ENCODE assay signal across 8 cellular contexts in the genomic region with DNA sequence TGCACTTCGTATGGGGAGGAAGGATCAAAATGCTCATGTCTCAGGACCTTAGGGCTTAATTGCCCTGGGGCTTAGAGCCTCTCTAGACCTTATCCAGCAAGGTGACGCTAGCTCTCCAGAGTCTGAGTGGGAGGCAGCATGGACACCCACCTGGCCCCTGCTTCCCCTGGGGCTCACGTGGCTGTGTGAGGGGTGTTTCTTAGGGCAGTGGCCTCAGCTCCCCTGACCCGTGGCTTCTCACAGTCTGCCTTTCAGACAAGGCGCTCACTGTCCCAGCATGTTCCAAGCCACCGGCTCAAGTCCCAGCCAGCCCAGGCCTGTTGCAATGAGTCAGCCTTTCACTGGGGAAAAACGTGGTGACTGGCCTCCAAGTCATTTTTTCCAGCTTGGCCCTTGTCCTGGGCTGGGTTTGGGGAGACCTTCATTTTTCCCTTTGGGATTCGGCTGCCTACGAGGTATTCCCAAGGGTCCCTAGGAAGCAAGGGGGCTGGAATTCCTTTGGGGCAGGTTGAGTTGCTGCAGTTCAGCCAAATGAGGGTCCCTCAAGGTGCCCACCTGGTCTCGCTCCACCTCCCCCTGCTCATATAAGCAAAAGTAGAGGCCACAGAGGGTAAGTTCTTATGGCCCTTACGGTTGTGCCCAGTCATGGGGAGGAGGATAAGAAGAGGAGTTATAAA. TPM values are rescaled to one million over a fixed set of nuclear protein-coding genes. Genes with fewer than 3 reads are reported as not detected.
DNase-seq lines count a peak whose midpoint lies in the region; ATAC-seq, FAIRE-seq and TF ChIP-seq lines count a peak whose summit lies in the region.

No MANE protein-coding gene starts in this region.

- H3K27me3 ChIP-seq in PC-9 (ENCODE audit: insufficient read depth, low read depth) (no peaks in the 10 kb centered on the region), esophagus squamous epithelium (no peaks in the 10 kb centered on the region), pancreas (no peaks in the 10 kb centered on the region)

- no TSS peak for BruUV-seq in PC-9 (replicated peaks; lab: Mats Ljungman, UMichigan)

- no peak overlapping the region for H3K4me3 ChIP-seq in PC-9
- no peak overlapping the region for H3K4me3 ChIP-seq in esophagus squamous epithelium
- no peak overlapping the region for H3K4me3 ChIP-seq in pancreas

- FAIRE-seq in pancreas (lab: Jason Lieb, UNC) (no peak), GM12892 (lab: Jason Lieb, UNC) (no peak)

- no peaks in the 10 kb centered on the region for H3K9me3 ChIP-seq in PC-9 (ENCODE audit: insufficient read depth, low read depth)
- H3K9me3 ChIP-seq in esophagus squamous epithelium = no peaks in the 10 kb centered on the region
- no peaks in the 10 kb centered on the region for H3K9me3 ChIP-seq in pancreas

- intact Hi-C loops in PC-9 (cut with micrococcal nuclease; ENCODE audit: unreplicated experiment) = loop anchor here (1.0 kb wide), 3 partner anchors 8 to 28 kb away; no protein-coding TSS in a partner anchor
- intact Hi-C loops in esophagus squamous epithelium (cut with DNase I) = no loop called here
- intact Hi-C loops in pancreas (cut with DNase I) = no loop called here

- H3K4me2 ChIP-seq in PC-9 = no peak overlapping the region

- CTCF ChIA-PET in PC-9 (lab: Charles Lee) = interaction anchor here (0.5 to 0.6 kb wide), 2 partner anchors 24 to 275 kb away, joined by 3 to 4 read pairs; no protein-coding TSS in a partner anchor

- no peak for TF ChIP-seq POLR2A in esophagus squamous epithelium (IDR thresholded peaks at IDR 0.05)
- no peak for TF ChIP-seq POLR2A in GM12892 (IDR thresholded peaks at IDR 0.05; ENCODE audit: low read depth, low read length)

- peaks cover 14% of the 10 kb centered on the region; the same call in 1 of the 2 replicates for H3K4me1 ChIP-seq in PC-9 (replicated peaks; ENCODE audit: insufficient read depth)
- H3K4me1 ChIP-seq in esophagus squamous epithelium = peaks cover 12 to 51% (median 23%) of the 10 kb centered on the region in 3 donors
- H3K4me1 ChIP-seq in pancreas = no peaks in the 10 kb centered on the region

- H3F3A ChIP-seq in PC-9 (ENCODE audit: insufficient read depth, low read depth) = no peaks in the 10 kb centered on the region

- H3K36me3 ChIP-seq in PC-9 (ENCODE audit: low read depth) (no peaks in the 10 kb centered on the region), esophagus squamous epithelium (no peaks in the 10 kb centered on the region), pancreas (no peaks in the 10 kb centered on the region)

- H3K9me2 ChIP-seq in PC-9 (ENCODE audit: insufficient read depth) = no peaks in the 10 kb centered on the region

- DNase-seq in NCI-H82 (lab: John Stamatoyannopoulos, UW) (peak; percentile 14), NCI-H82 treated with DMSO at 0.1 percent for 48 hours (lab: John Stamatoyannopoulos, UW; ENCODE audit: unreplicated experiment) (no peak), PC-9 (peak; percentile 55 to 81), esophagus squamous epithelium (lab: John Stamatoyannopoulos, UW) (no peak), pancreas (peak in 2 of 6 donors; percentile 57), GM12892 (ENCODE audit: insufficient read length) (no peak), HPDE6-E6E7 (ENCODE audit: extremely low spot score) (no peak)
- DNase-seq in stimulated activated CD4-positive, alpha-beta T cell treated with anti-CD3 and anti-CD28 coated beads, Interleukin-4, amount 100 ng/mL, for 24 hours = no peak

- H3K79me2 ChIP-seq in PC-9 (ENCODE audit: low read depth) = no peaks in the 10 kb centered on the region

- TF ChIP-seq CTCF in PC-9 (conservative IDR thresholded peaks at IDR 0.05) (no peak), esophagus squamous epithelium (IDR thresholded peaks at IDR 0.05) (no peak), pancreas (IDR thresholded peaks at IDR 0.05) (no peak)

- H3K27ac ChIP-seq in PC-9 = peak overlapping the region; percentile 37; the same call in 1 of the 2 replicates
- peak overlapping the region; percentile 78 to 91 (median 87) for H3K27ac ChIP-seq in esophagus squamous epithelium
- peak overlapping the region in 2 of 4 donors; percentile 37 to 51 for H3K27ac ChIP-seq in pancreas

- H4K20me1 ChIP-seq in PC-9 (ENCODE audit: insufficient read depth) = no peaks in the 10 kb centered on the region

- H2AFZ ChIP-seq in PC-9 = no peak overlapping the region

- 47 to 56% methylated on average over 6 to 11 of the region's 11 CpGs for WGBS in esophagus squamous epithelium, 2 donors
- 78 to 87% methylated on average over 11 of the region's 11 CpGs for WGBS in pancreas, 2 donors

- peak; percentile 53 to 86 (median 81) for ATAC-seq in pancreas

- POLR2A ChIA-PET in PC-9 (lab: Charles Lee; ENCODE audit: unreplicated experiment) = interaction anchor here (0.5 to 1.5 kb wide), 4 partner anchors 9 to 28 kb away, joined by 3 to 10 read pairs (median 4); no protein-coding TSS in a partner anchor

RNA-seq across cellular contexts. Expression of a gene that starts 15.7 kb away (rescaled TPM):
- total RNA-seq in PC-9 (2021) (45.5 and 51.2 TPM in 2 replicates), esophagus squamous epithelium (100 to 1,000 TPM; 124 to 194 (median 153) TPM), pancreas (10 to 100 TPM; 19.3 to 66.7 (median 38.1) TPM)
- polyA plus RNA-seq in pancreas = 10 to 100 TPM; 23.6 to 41.9 TPM
- 117 TPM for polyA plus RNA-seq in GM12892 (2012; ENCODE audit: missing spikeins)

Comparison
In these comparisons a context has a peak if more than half of its experiments do, and no peak if none do; other contexts are left out.
1. DNase-seq: peak in NCI-H82 (single experiment) and PC-9 (2 of 2); none in NCI-H82 treated with DMSO at 0.1 percent for 48 hours (single experiment), esophagus squamous epithelium (single experiment), GM12892 (single experiment), HPDE6-E6E7 (single experiment) and stimulated activated CD4-positive, alpha-beta T cell treated with anti-CD3 and anti-CD28 coated beads, Interleukin-4, amount 100 ng/mL, for 24 hours (single experiment).